ENCODE assay signal across 13 cellular contexts in genomic region chrX:25019707-25020390, GRCh38. TPM values are rescaled to one million over a fixed set of nuclear protein-coding genes. Genes with fewer than 3 reads are reported as not detected.
DNase-seq lines count a peak whose midpoint lies in the region; ATAC-seq and TF ChIP-seq lines count a peak whose summit lies in the region.
"Had no signal": no experiment of that assay in that cellular context is flagged by ENCODE, and none has a peak within 500 bp of the region (broad histone marks: within the 10 kb centered on the region; RNA-seq: fewer than 3 reads in every experiment).

No MANE protein-coding gene starts in this region.

- H3K4me1 ChIP-seq in KMS-11 (ENCODE audit: low read depth, poor library complexity, severe bottlenecking) = no peaks in the 10 kb centered on the region
- peaks cover 12% of the 10 kb centered on the region for H3K4me1 ChIP-seq in body of pancreas

- CTCF ChIA-PET in Calu3 (lab: Charles Lee) (interaction anchor here (0.7 to 1.6 kb wide), 3 partner anchors 31 to 654 kb away, joined by 3 to 6 read pairs (median 5); no protein-coding TSS in a partner anchor), WTC11 (lab: Charles Lee) (interaction anchor here (0.6 to 1.9 kb wide), 9 partner anchors 7 to 181 kb away, joined by 3 to 13 read pairs (median 6); no protein-coding TSS in a partner anchor)

- H3K27me3 ChIP-seq in KMS-11 (ENCODE audit: insufficient read depth, low read depth) (no peaks in the 10 kb centered on the region), body of pancreas (peaks cover 0 to 16% of the 10 kb centered on the region in 2 donors)

- TF ChIP-seq CTCF in Calu3 (IDR thresholded peaks at IDR 0.05; ENCODE audit: unreplicated experiment) = no peak
- TF ChIP-seq CTCF in KMS-11 (conservative IDR thresholded peaks at IDR 0.05; ENCODE audit: low read depth, low read length) = no peak
- no peak for TF ChIP-seq CTCF in WTC11 (IDR thresholded peaks at IDR 0.05)
- TF ChIP-seq CTCF in nephron (IDR thresholded peaks at IDR 0.05; ENCODE audit: unreplicated experiment in 3 of 3) = no peak
- no peak for TF ChIP-seq CTCF in body of pancreas (IDR thresholded peaks at IDR 0.05)

- no peak for DNase-seq in Calu3
- no peak for DNase-seq in WTC11 (ENCODE audit: low spot score)
- no peak for DNase-seq in stimulated activated naive CD4-positive, alpha-beta T cell treated with Interleukin-2 at 50 U/mL for 16 hours (lab: John Stamatoyannopoulos, UW)
- no peak for DNase-seq in body of pancreas
- DNase-seq in HUDEP-2 (lab: John Stamatoyannopoulos, UW; ENCODE audit: unreplicated experiment in 76 of 76) = no peak
- DNase-seq in stimulated activated CD8-positive, alpha-beta memory T cell treated with anti-CD3 and anti-CD28 coated beads, Interleukin-4, amount 100 ng/mL, for 48 hours = no peak
- DNase-seq: activated naive CD8-positive, alpha-beta T cell treated with anti-CD3 and anti-CD28 coated beads, Interleukin-2, amount 10 ng/mL, durations not matched to agents 7 days and 5 days; CD8-positive, alpha-beta memory T cell; NCI-H510A treated with DMSO at 0.1 percent for 48 hours had no signal

- H3K9me3 Mint-ChIP-seq in Calu3 (ENCODE audit: low read depth, unreplicated experiment) = no peaks in the 10 kb centered on the region
- H3K9me3 Mint-ChIP-seq in WTC11 = no peaks in the 10 kb centered on the region
- no peaks in the 10 kb centered on the region for H3K9me3 Mint-ChIP-seq in nephron
- H3K9me3 Mint-ChIP-seq: activated naive CD8-positive, alpha-beta T cell treated with anti-CD3 and anti-CD28 coated beads, Interleukin-2, amount 10 ng/mL, durations not matched to agents 7 days and 5 days had no signal

- H3K27ac ChIP-seq in KMS-11 (no peak overlapping the region), body of pancreas (no peak overlapping the region)
- H3K27ac ChIP-seq: suprapubic skin had no signal

- H3K4me3 Mint-ChIP-seq in Calu3 (ENCODE audit: low read depth, unreplicated experiment) (peak overlapping the region; percentile 40), WTC11 (peak overlapping the region; percentile 66), nephron (peak overlapping the region; percentile 66 to 72 (median 66))
- H3K4me3 Mint-ChIP-seq: activated naive CD8-positive, alpha-beta T cell treated with anti-CD3 and anti-CD28 coated beads, Interleukin-2, amount 10 ng/mL, durations not matched to agents 7 days and 5 days had no signal

- H3K4me2 ChIP-seq in KMS-11 = 0 out of 2 replicates have a peak overlapping the region, but pooled peaks have one; percentile 42

- no peaks in the 10 kb centered on the region for H4K20me1 ChIP-seq in KMS-11 (ENCODE audit: insufficient read depth)

- intact Hi-C loops in Calu3 (cut with micrococcal nuclease; ENCODE audit: unreplicated experiment) = loop anchor here (5.0 kb wide), 1 partner anchor 183 kb away; no protein-coding TSS in a partner anchor
- intact Hi-C loops in body of pancreas (cut with DNase I) = no loop called here

- H3K27me3 Mint-ChIP-seq in Calu3 (ENCODE audit: unreplicated experiment) = peaks cover 88% of the 10 kb centered on the region
- H3K27me3 Mint-ChIP-seq in WTC11 (ENCODE audit: low read depth) = peaks cover 98% of the 10 kb centered on the region
- H3K27me3 Mint-ChIP-seq in nephron (ENCODE audit: low read depth) = peaks cover 98% of the 10 kb centered on the region

- peak overlapping the region; percentile 54; the same call in 1 of the 2 replicates for H2AFZ ChIP-seq in KMS-11 (ENCODE audit: low read depth)

- H3K36me3 ChIP-seq in KMS-11 (ENCODE audit: insufficient read depth) (no peaks in the 10 kb centered on the region), body of pancreas (replicated peaks in 1 of 2; ENCODE audit: insufficient read depth in 1 of 2, low read depth in 2 of 2) (no peaks in the 10 kb centered on the region)
- H3K36me3 ChIP-seq: suprapubic skin had no signal

- ATAC-seq in WTC11 = no peak
- ATAC-seq in body of pancreas = no peak

- POLR2A ChIA-PET in WTC11 (lab: Charles Lee) = no interaction called here

- BruUV-seq in Calu3 (replicated peaks; lab: Mats Ljungman, UMichigan) = no TSS peak

- WGBS in body of pancreas, 2 donors = 7% methylated on average over 11 to 22 of the region's 22 CpGs

- H3K4me1 Mint-ChIP-seq in Calu3 (ENCODE audit: low read depth, unreplicated experiment) (peaks cover 6% of the 10 kb centered on the region), WTC11 (peaks cover 50% of the 10 kb centered on the region), nephron (peaks cover 63% of the 10 kb centered on the region)

- H3K4me3 ChIP-seq in KMS-11 (IDR thresholded peaks at IDR 0.05; ENCODE audit: insufficient read depth, low read depth, low read length) (no peak overlapping the region), body of pancreas (no peak overlapping the region)

- no peaks in the 10 kb centered on the region for H3K79me2 ChIP-seq in KMS-11 (ENCODE audit: insufficient read depth, low read depth)

- H3K9ac ChIP-seq in KMS-11 = no peak overlapping the region

- H3K36me3 Mint-ChIP-seq in Calu3 (ENCODE audit: insufficient read depth, unreplicated experiment) (no peaks in the 10 kb centered on the region), WTC11 (no peaks in the 10 kb centered on the region), nephron (ENCODE audit: low read depth) (no peaks in the 10 kb centered on the region)
- H3K36me3 Mint-ChIP-seq: activated naive CD8-positive, alpha-beta T cell treated with anti-CD3 and anti-CD28 coated beads, Interleukin-2, amount 10 ng/mL, durations not matched to agents 7 days and 5 days; CD8-positive, alpha-beta memory T cell had no signal

- H3K9me3 ChIP-seq in body of pancreas = no peaks in the 10 kb centered on the region
- H3K9me3 ChIP-seq: suprapubic skin had no signal

- no peak for TF ChIP-seq POLR2A in body of pancreas (IDR thresholded peaks at IDR 0.05)

- no peak overlapping the region for H3K27ac Mint-ChIP-seq in Calu3 (ENCODE audit: unreplicated experiment)
- no peak overlapping the region for H3K27ac Mint-ChIP-seq in WTC11
- H3K27ac Mint-ChIP-seq in nephron = no peak overlapping the region
- H3K27ac Mint-ChIP-seq: activated naive CD8-positive, alpha-beta T cell treated with anti-CD3 and anti-CD28 coated beads, Interleukin-2, amount 10 ng/mL, durations not matched to agents 7 days and 5 days; CD8-positive, alpha-beta memory T cell had no signal

TF ChIP-seq in WTC11, 78 proteins besides CTCF, POLR2A, EP300 and RAD21:
- TF ChIP-seq ZNF317 (CRISPR knock-in tag; IDR thresholded peaks at IDR 0.05; ENCODE audit: borderline replicate concordance, low read depth) (no peak), PRRX2 (CRISPR knock-in tag; IDR thresholded peaks at IDR 0.05) (no peak)

RNA-seq across cellular contexts. Expression of gene ARX, which starts 4.1 kb away (rescaled TPM):
- total RNA-seq in Calu3 (2022) (not detected in 2 replicates), WTC11 (2021) (0.07 TPM in 1 of 3 replicates, not detected in the others), body of pancreas (1 to 10 TPM in 1 of 2 donors, not detected in 1; 1.0 TPM)
- total RNA-seq: activated naive CD8-positive, alpha-beta T cell treated with anti-CD3 and anti-CD28 coated beads, Interleukin-2, amount 10 ng/mL, durations not matched to agents 7 days and 5 days; CD8-positive, alpha-beta memory T cell; mucosa of gallbladder had no signal
